8 cellular contexts compared by ENCODE assay signal in genomic region chr14:51239813-51240803, GRCh38. TPM values are rescaled to one million over a fixed set of nuclear protein-coding genes. Genes with fewer than 3 reads are reported as not detected.
A peak's percentile ranks its signal among the peaks of the same experiment; 100 is the strongest.
DNase-seq lines count a peak whose midpoint lies in the region; ATAC-seq and TF ChIP-seq lines count a peak whose summit lies in the region.

Gene TMX1 (plus strand): TSS chr14:51240247. CDS start chr14:51240293, 46 bp downstream.

- peak; percentile 93 for ATAC-seq in CD8-positive, alpha-beta T cell
- ATAC-seq in GM19455 (IDR thresholded peaks at IDR 0.05; ENCODE audit: unreplicated experiment), result peak; percentile 92
- ATAC-seq in right lobe of liver, result peak; percentile 99 to 100 (median 99)

- peaks cover under 1% of the 10 kb centered on the region for H3K36me3 Mint-ChIP-seq in CD8-positive, alpha-beta T cell
- H3K36me3 Mint-ChIP-seq in activated CD4-positive, alpha-beta memory T cell treated with anti-CD3 and anti-CD28 coated beads for 36 hours, result peaks cover 8% of the 10 kb centered on the region

- H3K4me3 ChIP-seq in CD8-positive, alpha-beta T cell (ENCODE audit: low read depth, low read length), result peak within 1 kb of the TSS; percentile 95
- H3K4me3 ChIP-seq in right lobe of liver, result peak within 1 kb of the TSS; percentile 91 to 99 (median 98)

- peaks cover 24% of the 10 kb centered on the region for H3K4me1 Mint-ChIP-seq in CD8-positive, alpha-beta T cell (ENCODE audit: low read depth)
- H3K4me1 Mint-ChIP-seq in activated CD4-positive, alpha-beta memory T cell treated with anti-CD3 and anti-CD28 coated beads for 36 hours (ENCODE audit: low read depth), result peaks cover 37% of the 10 kb centered on the region

- H3K9me3 Mint-ChIP-seq in CD8-positive, alpha-beta T cell, result no peaks in the 10 kb centered on the region
- no peaks in the 10 kb centered on the region for H3K9me3 Mint-ChIP-seq in activated CD4-positive, alpha-beta memory T cell treated with anti-CD3 and anti-CD28 coated beads for 36 hours

- TF ChIP-seq CTCF in CD8-positive, alpha-beta T cell (IDR thresholded peaks at IDR 0.05), result no peak
- TF ChIP-seq CTCF in right lobe of liver (IDR thresholded peaks at IDR 0.05), result no peak

- H3K4me3 Mint-ChIP-seq in CD8-positive, alpha-beta T cell, result no peak within 1 kb of the TSS
- no peak within 1 kb of the TSS for H3K4me3 Mint-ChIP-seq in activated CD4-positive, alpha-beta memory T cell treated with anti-CD3 and anti-CD28 coated beads for 36 hours

- H3K27me3 Mint-ChIP-seq in CD8-positive, alpha-beta T cell (ENCODE audit: low read depth), result no peaks in the 10 kb centered on the region
- H3K27me3 Mint-ChIP-seq in activated CD4-positive, alpha-beta memory T cell treated with anti-CD3 and anti-CD28 coated beads for 36 hours, result no peaks in the 10 kb centered on the region

- WGBS in right lobe of liver (ENCODE audit: insufficient coverage, low coverage, low lambda C conversion rate, missing lambda C conversion rate), result 1% methylated on average over 38 of the region's 65 CpGs

- no peak within 1 kb of the TSS for H3K27ac Mint-ChIP-seq in CD8-positive, alpha-beta T cell
- no peak within 1 kb of the TSS for H3K27ac Mint-ChIP-seq in activated CD4-positive, alpha-beta memory T cell treated with anti-CD3 and anti-CD28 coated beads for 36 hours

- peak; percentile 85 for TF ChIP-seq POLR2A in right lobe of liver (IDR thresholded peaks at IDR 0.05)

- peak within 1 kb of the TSS; percentile 77 for H3K27ac ChIP-seq in CD8-positive, alpha-beta T cell (ENCODE audit: low read depth, low read length)
- H3K27ac ChIP-seq in right lobe of liver, result peak within 1 kb of the TSS; percentile 69 to 82 (median 71)

- DNase-seq in CD8-positive, alpha-beta T cell, result peak; percentile 58 to 91 (median 81)
- DNase-seq in HK-2 (ENCODE audit: unreplicated experiment), result peak; percentile 96
- DNase-seq in NCI-H82 treated with DMSO at 0.1 percent for 48 hours (lab: John Stamatoyannopoulos, UW; ENCODE audit: unreplicated experiment), result peak; percentile 92
- peak; percentile 94 for DNase-seq in activated CD4-positive, alpha-beta memory T cell treated with anti-CD3 and anti-CD28 coated beads for 36 hours
- peak; percentile 98 for DNase-seq in ecto neural progenitor cell (ENCODE audit: low spot score)
- DNase-seq in right lobe of liver, result peak; percentile 95 to 97 (median 95)
- DNase-seq in stimulated activated CD4-positive, alpha-beta T cell treated with anti-CD3 and anti-CD28 coated beads, Interleukin-4, amount 100 ng/mL, for 4 hours, result peak; percentile 83 to 88

- H3K27me3 ChIP-seq in CD8-positive, alpha-beta T cell (ENCODE audit: insufficient read depth, low read length), result no peaks in the 10 kb centered on the region
- no peaks in the 10 kb centered on the region for H3K27me3 ChIP-seq in right lobe of liver

- H3K9me3 ChIP-seq in CD8-positive, alpha-beta T cell (ENCODE audit: low read length), result no peaks in the 10 kb centered on the region
- H3K9me3 ChIP-seq in right lobe of liver, result no peaks in the 10 kb centered on the region

- peaks cover 30% of the 10 kb centered on the region for H3K4me1 ChIP-seq in CD8-positive, alpha-beta T cell (ENCODE audit: insufficient read depth, low read length)
- peaks cover 0 to 7% (median 0%) of the 10 kb centered on the region in 4 donors for H3K4me1 ChIP-seq in right lobe of liver

- POLR2A ChIA-PET in CD8-positive, alpha-beta T cell (lab: Charles Lee), result interaction anchor here (0.6 to 1.5 kb wide), 3 partner anchors 8 to 1835 kb away, joined by 3 to 4 read pairs (median 3); no protein-coding TSS in a partner anchor
- POLR2A ChIA-PET in activated CD4-positive, alpha-beta memory T cell treated with anti-CD3 and anti-CD28 coated beads for 36 hours (lab: Charles Lee), result interaction anchor here (0.7 kb wide), 1 partner anchor 145 kb away, joined by 3 read pairs; the partner anchor contains the start of gene TRIM9

- H3K36me3 ChIP-seq in CD8-positive, alpha-beta T cell (ENCODE audit: insufficient read depth, low read length), result no peaks in the 10 kb centered on the region
- no peaks in the 10 kb centered on the region for H3K36me3 ChIP-seq in right lobe of liver

- intact Hi-C loops in CD8-positive, alpha-beta T cell (cut with DNase I, micrococcal nuclease), result loop anchor here (1.0 to 10.0 kb wide), 10 partner anchors 145 to 1315 kb away; partner anchors contain the start of genes FRMD6 (in 2 of the 2), GPR137C (in 2 of the 2), RTRAF (in 2 of the 2) and TRIM9 (in 2 of the 2)
- intact Hi-C loops in activated CD4-positive, alpha-beta memory T cell treated with anti-CD3 and anti-CD28 coated beads for 36 hours (cut with micrococcal nuclease), result loop anchor here (1.0 to 10.0 kb wide), 8 partner anchors 21 to 752 kb away; partner anchors contain the start of genes NIN and TRIM9
- intact Hi-C loops in right lobe of liver (cut with DNase I), result no loop called here

- CTCF ChIA-PET in CD8-positive, alpha-beta T cell (lab: Charles Lee), result interaction anchor here (0.5 to 1.1 kb wide), 4 partner anchors 41 to 640 kb away, joined by 3 read pairs; partner anchors contain the start of gene TRIM9
- CTCF ChIA-PET in activated CD4-positive, alpha-beta memory T cell treated with anti-CD3 and anti-CD28 coated beads for 36 hours (lab: Charles Lee), result interaction anchor here (1.3 to 1.9 kb wide), 2 partner anchors 412 to 537 kb away, joined by 4 to 5 read pairs; partner anchors contain the start of gene FRMD6

RNA-seq across cellular contexts. Expression of gene TMX1, which starts in this region (rescaled TPM):
- 10 to 100 TPM; 10.2 to 11.1 TPM for total RNA-seq in CD8-positive, alpha-beta T cell
- total RNA-seq in activated CD4-positive, alpha-beta memory T cell treated with anti-CD3 and anti-CD28 coated beads for 36 hours, result 10 to 100 TPM; 57.1 to 58.1 TPM
- 10 to 100 TPM; 11.3 to 18.4 (median 17.0) TPM for total RNA-seq in right lobe of liver

Comparison
In these comparisons a context has a peak if more than half of its experiments do, and no peak if none do; other contexts are left out.
1. Peak in every context shown above with its lines: DNase-seq, ATAC-seq, H3K4me3 ChIP-seq and H3K27ac ChIP-seq.
2. intact Hi-C loops: an anchor here in CD8-positive, alpha-beta T cell (1.0 to 10.0 kb wide) and activated CD4-positive, alpha-beta memory T cell treated with anti-CD3 and anti-CD28 coated beads for 36 hours (1.0 to 10.0 kb wide); none called in right lobe of liver.